Comparison of ENCODE assay signal across 14 cellular contexts in genomic region chr18:70310560-70311320, GRCh38. TPM values are rescaled to one million over a fixed set of nuclear protein-coding genes. Genes with fewer than 3 reads are reported as not detected.
DNase-seq lines count a peak whose midpoint lies in the region; ATAC-seq, FAIRE-seq and TF ChIP-seq lines count a peak whose summit lies in the region.
"Had no signal": no experiment of that assay in that cellular context is flagged by ENCODE, and none has a peak within 500 bp of the region (broad histone marks: within the 10 kb centered on the region; RNA-seq: fewer than 3 reads in every experiment).

No MANE protein-coding gene starts in this region.

- H3K4me1 Mint-ChIP-seq in stimulated activated naive CD8-positive, alpha-beta T cell treated with anti-CD3 and anti-CD28 coated beads, Interleukin-15, amount 100 ng/mL, for 72 hours, result no peaks in the 10 kb centered on the region

- H3K4me1 ChIP-seq in Panc1 (ENCODE audit: control insufficient read depth, insufficient read depth, low read length) (peaks cover 63% of the 10 kb centered on the region), foreskin keratinocyte (no peaks in the 10 kb centered on the region), transverse colon (peaks cover 9 to 69% (median 37%) of the 10 kb centered on the region in 4 donors)
- H3K4me1 ChIP-seq: BLaER1 had no signal

- 65 to 78% methylated on average over 4 to 6 of the region's 6 CpGs for WGBS in transverse colon (ENCODE audit: low coverage in 1 of 2), 2 donors

- CTCF ChIA-PET in Panc1 (lab: Charles Lee), result no interaction called here

- TF ChIP-seq CTCF in Panc1 (IDR thresholded peaks at IDR 0.05) (no peak), foreskin keratinocyte (conservative IDR thresholded peaks at IDR 0.05) (peak; percentile 16), transverse colon (IDR thresholded peaks at IDR 0.05) (no peak)

- DNase-seq in H54 (ENCODE audit: insufficient read length, low spot score) (no peak), Panc1 (ENCODE audit: low read depth, low spot score) (no peak), foreskin keratinocyte (no peak), transverse colon (no peak), RCC 7860 (ENCODE audit: low spot score) (no peak), cerebellar cortex (ENCODE audit: low spot score) (no peak)
- no peak for DNase-seq in stimulated activated naive CD8-positive, alpha-beta T cell treated with anti-CD3 and anti-CD28 coated beads, Interleukin-15, amount 100 ng/mL, for 72 hours
- DNase-seq: H7, KBM-7, NCI-H1048, NCI-H345, NCI-H526 treated with DMSO at 0.1 percent for 48 hours, SHP77 treated with DMSO at 0.1 percent for 48 hours had no signal

- H3K9me3 Mint-ChIP-seq in stimulated activated naive CD8-positive, alpha-beta T cell treated with anti-CD3 and anti-CD28 coated beads, Interleukin-15, amount 100 ng/mL, for 72 hours, result peaks cover 0 to 8% of the 10 kb centered on the region in 2 donors

- peak; percentile 82 for ATAC-seq in Panc1
- ATAC-seq in foreskin keratinocyte, result no peak
- no peak for ATAC-seq in stimulated activated naive CD8-positive, alpha-beta T cell treated with anti-CD3 and anti-CD28 coated beads, Interleukin-15, amount 100 ng/mL, for 72 hours

- H3K9me3 ChIP-seq in Panc1 (ENCODE audit: control insufficient read depth, insufficient read depth, low read depth, low read length) (no peaks in the 10 kb centered on the region), transverse colon (no peaks in the 10 kb centered on the region)

- in situ Hi-C loops in Panc1 (cut with HindIII; ENCODE audit: low pct_unique_long_range_greater_than_20kb, low sequenced_read_pairs), result no loop called here
- in situ Hi-C loops in transverse colon (cut with MboI; ENCODE audit: low pct_ligation_motif_present in 1 of 4, low pct_unique_long_range_greater_than_20kb in 1 of 4, low sequenced_read_pairs in 3 of 4), result no loop called here

- no peak for TF ChIP-seq EP300 in transverse colon (IDR thresholded peaks at IDR 0.05; ENCODE audit: low read depth)

- H3K4me3 ChIP-seq in Panc1 (ENCODE audit: low read depth in 2 of 2, low read length in 2 of 2), result peak overlapping the region in 1 of 2 experiments; percentile 26; a peak in 2 of 4 replicates
- H3K4me3 ChIP-seq in transverse colon, result no peak overlapping the region
- H3K4me3 ChIP-seq: BLaER1 had no signal

- no peaks in the 10 kb centered on the region for H3K27me3 ChIP-seq in Panc1 (ENCODE audit: control insufficient read depth, insufficient read depth, low read length)
- no peaks in the 10 kb centered on the region for H3K27me3 ChIP-seq in foreskin keratinocyte
- H3K27me3 ChIP-seq in transverse colon, result no peaks in the 10 kb centered on the region
- H3K27me3 ChIP-seq: BLaER1 had no signal

- FAIRE-seq in H54 (lab: Jason Lieb, UNC) (peak; percentile 27), RCC 7860 (lab: Jason Lieb, UNC) (no peak)

- no peaks in the 10 kb centered on the region for H3K27me3 Mint-ChIP-seq in stimulated activated naive CD8-positive, alpha-beta T cell treated with anti-CD3 and anti-CD28 coated beads, Interleukin-15, amount 100 ng/mL, for 72 hours

- no TSS peak for BruUV-seq in Panc1 (replicated peaks; lab: Mats Ljungman, UMichigan)

- intact Hi-C loops in Panc1 (cut with micrococcal nuclease; ENCODE audit: unreplicated experiment) (no loop called here), transverse colon (cut with DNase I; ENCODE audit: low total_unique reads) (no loop called here)

- H3K4me3 Mint-ChIP-seq in stimulated activated naive CD8-positive, alpha-beta T cell treated with anti-CD3 and anti-CD28 coated beads, Interleukin-15, amount 100 ng/mL, for 72 hours, result no peak overlapping the region

- H3K27ac Mint-ChIP-seq in stimulated activated naive CD8-positive, alpha-beta T cell treated with anti-CD3 and anti-CD28 coated beads, Interleukin-15, amount 100 ng/mL, for 72 hours, result no peak overlapping the region

- POLR2A ChIA-PET in Panc1 (lab: Charles Lee), result interaction anchor here (1.0 kb wide), 1 partner anchor 10 kb away, joined by 3 read pairs; no protein-coding TSS in a partner anchor

- no peak for TF ChIP-seq POLR2A in H54 (IDR thresholded peaks at IDR 0.05; ENCODE audit: low read depth, low read length)
- TF ChIP-seq POLR2A in transverse colon (IDR thresholded peaks at IDR 0.05), result no peak

- H3K36me3 ChIP-seq in Panc1 (ENCODE audit: control insufficient read depth, insufficient read depth, low read length) (no peaks in the 10 kb centered on the region; the same call in 1 of the 2 replicates), transverse colon (no peaks in the 10 kb centered on the region)

- H3K27ac ChIP-seq in Panc1 (ENCODE audit: low read length) (peak overlapping the region; percentile 95), foreskin keratinocyte (no peak overlapping the region), transverse colon (peak overlapping the region; percentile 33 to 62 (median 52))
- H3K27ac ChIP-seq: BLaER1 had no signal

RNA-seq across cellular contexts. Expression of gene SOCS6, which starts 21.9 kb away (rescaled TPM):
- total RNA-seq in Panc1 (2021; ENCODE audit: unreplicated experiment), result 43.0 TPM
- 22.7 TPM for polyA plus RNA-seq in Panc1 (2012; ENCODE audit: insufficient read length)
- 18.7 and 20.8 TPM in 2 replicates for total RNA-seq in foreskin keratinocyte
- 5.7 and 5.8 TPM in 2 replicates for polyA plus RNA-seq in foreskin keratinocyte
- 10 to 100 TPM; 11.5 to 47.8 (median 46.1) TPM for total RNA-seq in transverse colon
